ENCODE assay signal across 17 cellular contexts in the genomic region with DNA sequence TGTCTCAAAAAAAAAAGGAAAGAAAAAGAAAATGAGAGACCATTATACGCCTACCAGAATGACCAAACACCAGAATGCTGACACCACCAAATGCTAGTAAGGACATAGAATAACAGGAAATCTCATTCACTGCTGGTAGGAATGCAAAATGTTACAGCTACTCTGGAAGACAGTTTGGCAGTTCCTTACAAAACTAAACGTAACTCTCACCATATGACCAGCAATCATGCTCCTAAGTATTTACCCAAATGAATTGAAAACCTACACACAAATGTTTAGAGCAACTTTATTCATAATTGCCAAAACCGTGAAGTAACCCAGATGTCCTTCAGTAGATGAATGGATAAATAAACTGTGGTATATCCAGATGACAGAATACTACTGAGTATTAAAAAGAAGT. TPM values are rescaled to one million over a fixed set of nuclear protein-coding genes. Genes with fewer than 3 reads are reported as not detected.
DNase-seq lines count a peak whose midpoint lies in the region; TF ChIP-seq lines count a peak whose summit lies in the region.
"Had no signal": no experiment of that assay in that cellular context is flagged by ENCODE, and none has a peak within 500 bp of the region (broad histone marks: within the 10 kb centered on the region; RNA-seq: fewer than 3 reads in every experiment).

No MANE protein-coding gene starts in this region.

- TF ChIP-seq CTCF in AG10803 (conservative IDR thresholded peaks at IDR 0.05; ENCODE audit: low read length) = peak; percentile 28
- TF ChIP-seq CTCF in adrenal gland (IDR thresholded peaks at IDR 0.05) = peak in 3 of 6 experiments; percentile 10 to 23 (median 16)
- peak; percentile 1 for TF ChIP-seq CTCF in fibroblast of the aortic adventitia (IDR thresholded peaks at IDR 0.05; ENCODE audit: insufficient read depth, low read length)
- TF ChIP-seq CTCF in GM10266 (IDR thresholded peaks at IDR 0.05; ENCODE audit: control insufficient read depth, insufficient read depth, low read depth, missing control alignments) = no peak

- H3K4me3 ChIP-seq in AG10803 (ENCODE audit: low read length) (no peak overlapping the region), adrenal gland (no peak overlapping the region), fibroblast of the aortic adventitia (ENCODE audit: low read depth, low read length) (no peak overlapping the region)
- H3K4me3 ChIP-seq: ascending aorta had no signal

- no peaks in the 10 kb centered on the region for H3K36me3 ChIP-seq in adrenal gland (replicated peaks in 1 of 2)

- intact Hi-C loops in adrenal gland (cut with DNase I) = no loop called here
- intact Hi-C loops in posterior vena cava (cut with DNase I) = no loop called here

- H3K27ac ChIP-seq in adrenal gland = peak overlapping the region in 4 of 5 donors; percentile 35 to 79 (median 63)
- H3K27ac ChIP-seq: ascending aorta, foreskin keratinocyte, VCaP had no signal

- no peak for TF ChIP-seq POLR2A in adrenal gland (IDR thresholded peaks at IDR 0.05)

- peaks cover 18 to 50% of the 10 kb centered on the region in 2 donors for H3K4me1 ChIP-seq in adrenal gland (replicated peaks in 1 of 2)
- H3K4me1 ChIP-seq: ascending aorta, foreskin keratinocyte had no signal

- no peaks in the 10 kb centered on the region for H3K27me3 ChIP-seq in adrenal gland
- H3K27me3 ChIP-seq: ascending aorta, foreskin keratinocyte had no signal

- 32 to 47% (median 43%) methylated on average over 3 of the region's 3 CpGs for WGBS in adrenal gland, 4 donors

- DNase-seq in AG10803 (ENCODE audit: low read depth) (peak; percentile 47), adrenal gland (no peak), fibroblast of the aortic adventitia (ENCODE audit: low read depth) (peak; percentile 25), pons (ENCODE audit: low spot score) (peak; percentile 44), occipital lobe (lab: John Stamatoyannopoulos, UW) (no peak), posterior vena cava (ENCODE audit: low spot score) (no peak), GM10266 (ENCODE audit: extremely low spot score) (no peak)
- no peak for DNase-seq in activated CD4-positive, alpha-beta T cell treated with anti-CD3 and anti-CD28 coated beads, Interleukin-2, amount 50 U/mL, for 48 hours
- DNase-seq: activated gamma-delta T cell treated with Interleukin-2 at 50 U/mL for 16 hours; foreskin keratinocyte; NCI-H1092; NCI-H2171; NCI-H774; stimulated activated naive B cell treated with anti-CD40 and anti-IgM and Interleukin-4, amounts not matched to agents 10 μg/mL and 1 μg/mL and 100 μg/mL, for 72 hours; T-cell had no signal

- H3K9me3 ChIP-seq in adrenal gland (replicated peaks in 1 of 3) = no peaks in the 10 kb centered on the region
- H3K9me3 ChIP-seq: ascending aorta had no signal

RNA-seq across cellular contexts. Expression of gene CHKA, which starts 7.2 kb away (rescaled TPM):
- total RNA-seq in adrenal gland (10 to 100 TPM; 26.6 to 67.0 (median 44.7) TPM), fibroblast of the aortic adventitia (ENCODE audit: low replicate concordance) (5.2 and 8.3 TPM in 2 replicates), occipital lobe (32.8 TPM), posterior vena cava (10 to 100 TPM; 10.9 to 13.8 TPM)
- 100 to 1,000 TPM in 1 of 3 donors, 10 to 100 TPM in 2; 76.1 to 105 (median 94.6) TPM for polyA plus RNA-seq in adrenal gland

Comparison
In these comparisons a context has a peak if more than half of its experiments do, and no peak if none do; other contexts are left out.
1. DNase-seq: peak in AG10803 (single experiment), fibroblast of the aortic adventitia (single experiment) and pons (single experiment); none in adrenal gland (0 of 7), activated CD4-positive, alpha-beta T cell treated with anti-CD3 and anti-CD28 coated beads, Interleukin-2, amount 50 U/mL, for 48 hours (0 of 2), occipital lobe (single experiment), posterior vena cava (single experiment) and GM10266 (single experiment).